ENCODE assay signal across 16 cellular contexts in the genomic region with DNA sequence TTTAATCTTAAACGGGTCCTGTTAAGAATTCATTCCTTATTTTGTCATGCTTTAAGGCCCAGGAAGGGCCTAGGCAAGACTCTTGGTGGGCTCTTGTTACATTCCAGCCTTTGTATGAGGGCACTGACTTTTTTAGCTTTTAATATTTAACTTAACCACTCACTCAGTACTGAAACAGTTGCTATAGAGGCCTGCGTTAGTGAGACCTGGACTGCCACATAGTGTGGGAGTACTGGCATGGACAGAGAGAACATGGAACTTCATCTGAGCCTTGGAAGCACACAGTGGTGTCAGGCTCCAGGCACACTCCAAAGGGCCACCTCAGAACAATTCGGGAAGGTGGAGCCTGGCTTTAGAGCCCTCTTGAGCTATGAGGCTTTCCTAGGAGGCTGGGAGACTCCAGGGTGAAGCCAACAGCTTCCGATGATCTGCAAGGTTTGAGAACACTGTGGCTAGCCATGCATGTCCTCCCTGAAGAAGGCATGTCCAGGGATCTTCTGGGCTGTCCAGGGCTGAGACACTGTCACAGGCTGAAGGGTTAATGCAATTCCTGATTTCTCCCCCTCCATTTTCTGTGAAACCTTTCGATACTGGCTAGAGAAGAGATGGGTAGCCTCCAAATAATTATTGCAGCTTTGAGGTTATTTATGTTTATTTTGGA.
DNase-seq lines count a peak whose midpoint lies in the region; ATAC-seq and TF ChIP-seq lines count a peak whose summit lies in the region.
"Had no signal": no experiment of that assay in that cellular context is flagged by ENCODE, and none has a peak within 500 bp of the region (broad histone marks: within the 10 kb centered on the region; RNA-seq: fewer than 3 reads in every experiment).

No MANE protein-coding gene starts in this region.

- POLR2A ChIA-PET in MCF 10A (lab: Yijun Ruan, JAX), result no interaction called here

- DNase-seq in glomerular visceral epithelial cell (ENCODE audit: extremely low spot score), result peak; percentile 51
- DNase-seq in mucosa of gallbladder (ENCODE audit: low spot score), result no peak
- no peak for DNase-seq in MCF 10A (ENCODE audit: unreplicated experiment)
- DNase-seq in Right ventricle myocardium superior, result no peak
- DNase-seq: CD8-positive, alpha-beta memory T cell; DMS 273 treated with DMSO at 0.1 percent for 48 hours; MG63; NCI-H1092 treated with DMSO at 0.1 percent for 48 hours; NCI-H1694; NCI-H345; Peyer's patch; SHP77 treated with DMSO at 0.1 percent for 48 hours had no signal

- TF ChIP-seq CTCF in nephron (IDR thresholded peaks at IDR 0.05; ENCODE audit: unreplicated experiment in 3 of 3) (no peak), MCF 10A (IDR thresholded peaks at IDR 0.05; ENCODE audit: unreplicated experiment) (no peak)

- H3K36me3 Mint-ChIP-seq in nephron (ENCODE audit: low read depth) (no peaks in the 10 kb centered on the region), MCF 10A (ENCODE audit: insufficient read depth, unreplicated experiment) (no peaks in the 10 kb centered on the region)
- H3K36me3 Mint-ChIP-seq: CD8-positive, alpha-beta memory T cell had no signal

- H3K4me3 Mint-ChIP-seq in nephron, result peak overlapping the region in 1 of 3 experiments; percentile 23
- H3K4me3 Mint-ChIP-seq in MCF 10A (ENCODE audit: unreplicated experiment), result no peak overlapping the region
- H3K4me3 Mint-ChIP-seq: CD8-positive, alpha-beta memory T cell; GM23338 had no signal

- peak overlapping the region; percentile 90 to 99 (median 99) for H3K27ac Mint-ChIP-seq in nephron
- no peak overlapping the region for H3K27ac Mint-ChIP-seq in MCF 10A (ENCODE audit: low read depth, unreplicated experiment)
- H3K27ac Mint-ChIP-seq: CD8-positive, alpha-beta memory T cell; GM23338 had no signal

- CTCF ChIA-PET in MCF 10A (lab: Yijun Ruan, JAX), result interaction anchor here (1.8 kb wide), 1 partner anchor 8 kb away, joined by 6 read pairs; no protein-coding TSS in a partner anchor

- BruUV-seq in MCF 10A (replicated peaks; lab: Mats Ljungman, UMichigan), result no TSS peak

- H3K4me1 Mint-ChIP-seq in nephron, result peaks cover 33% of the 10 kb centered on the region
- no peaks in the 10 kb centered on the region for H3K4me1 Mint-ChIP-seq in MCF 10A (ENCODE audit: insufficient read depth, unreplicated experiment)
- H3K4me1 Mint-ChIP-seq: CD8-positive, alpha-beta memory T cell; GM23338 had no signal

- H3K27me3 Mint-ChIP-seq in nephron (ENCODE audit: low read depth) (peaks cover 4% of the 10 kb centered on the region), MCF 10A (ENCODE audit: insufficient read depth, unreplicated experiment) (no peaks in the 10 kb centered on the region)

- peak; percentile 37 for ATAC-seq in HG02981 (IDR thresholded peaks at IDR 0.05; ENCODE audit: unreplicated experiment)
- ATAC-seq in HG03442 (IDR thresholded peaks at IDR 0.05; ENCODE audit: unreplicated experiment), result no peak
- ATAC-seq in Right ventricle myocardium superior (ENCODE audit: poor library complexity), result no peak
- ATAC-seq: GM23338 had no signal

- H3K9me3 Mint-ChIP-seq in nephron (no peaks in the 10 kb centered on the region), MCF 10A (ENCODE audit: unreplicated experiment) (no peaks in the 10 kb centered on the region)
- H3K9me3 Mint-ChIP-seq: CD8-positive, alpha-beta memory T cell; GM23338 had no signal

- intact Hi-C loops in MCF 10A (cut with micrococcal nuclease) (no loop called here), Right ventricle myocardium superior (cut with DNase I) (no loop called here)
